ENCODE assay signal across 9 cellular contexts in the genomic region with DNA sequence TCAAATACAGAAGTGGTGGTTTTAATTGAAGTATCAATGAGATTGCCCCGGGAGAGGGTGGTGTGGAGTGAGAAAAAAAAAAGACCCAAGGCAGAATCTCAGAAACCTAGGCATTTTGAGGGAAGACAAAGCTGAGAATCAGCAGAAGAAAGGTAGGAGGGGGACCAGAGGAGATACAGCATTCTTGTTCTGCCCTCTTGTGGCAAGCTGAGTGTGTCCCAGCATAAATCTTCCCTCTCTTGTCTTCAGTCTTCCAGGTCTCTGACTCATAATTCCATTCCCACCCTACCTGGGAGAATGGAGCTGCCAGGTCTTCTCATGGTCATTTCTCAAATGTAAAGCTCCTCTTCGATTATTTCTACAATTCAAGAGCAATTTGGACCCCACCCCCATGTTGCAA.
DNase-seq lines count a peak whose midpoint lies in the region; ATAC-seq, FAIRE-seq and TF ChIP-seq lines count a peak whose summit lies in the region.
"Had no signal": no experiment of that assay in that cellular context is flagged by ENCODE, and none has a peak within 500 bp of the region (broad histone marks: within the 10 kb centered on the region; RNA-seq: fewer than 3 reads in every experiment).

No MANE protein-coding gene starts in this region.

- peak; percentile 30; the same call in 1 of the 2 replicates for TF ChIP-seq RAD21 in Ishikawa (IDR thresholded peaks at IDR 0.05; ENCODE audit: low read depth)

- H3K4me3 ChIP-seq in WERI-Rb-1 (ENCODE audit: low read depth, low read length), result no peak overlapping the region

- FAIRE-seq in D721Med (lab: Jason Lieb, UNC), result no peak
- FAIRE-seq: frontal cortex had no signal

- H3K9me3 ChIP-seq in WERI-Rb-1 (ENCODE audit: severe bottlenecking), result no peaks in the 10 kb centered on the region

- no peak for DNase-seq in D721Med (ENCODE audit: insufficient read length, low spot score)
- DNase-seq in WERI-Rb-1, result peak; percentile 13
- peak; percentile 75 for DNase-seq in iPS-NIHi7 (ENCODE audit: extremely low spot score)
- DNase-seq in activated CD8-positive, alpha-beta memory T cell treated with anti-CD3 and anti-CD28 coated beads, Interleukin-2, amount 50 U/mL, for 4 hours, result no peak
- no peak for DNase-seq in NK-92 (lab: John Stamatoyannopoulos, UW; ENCODE audit: unreplicated experiment)
- DNase-seq in stimulated activated CD8-positive, alpha-beta memory T cell treated with anti-CD3 and anti-CD28 coated beads, Interleukin-4, amount 100 ng/mL, for 48 hours, result no peak

- TF ChIP-seq EP300 in Ishikawa (IDR thresholded peaks at IDR 0.05; ENCODE audit: borderline replicate concordance), result no peak

- TF ChIP-seq CTCF in D721Med (IDR thresholded peaks at IDR 0.05; ENCODE audit: insufficient read depth, missing control alignments) (peak; percentile 57), WERI-Rb-1 (IDR thresholded peaks at IDR 0.05; ENCODE audit: low read depth, low read length) (peak; percentile 78)

- H3K27me3 ChIP-seq in WERI-Rb-1 (ENCODE audit: insufficient read depth, low read depth, severe bottlenecking), result peaks cover 13% of the 10 kb centered on the region

- no peak for ATAC-seq in HG03439 (IDR thresholded peaks at IDR 0.05; ENCODE audit: unreplicated experiment)

- H3K27ac ChIP-seq in WERI-Rb-1, result no peak overlapping the region

- H3K36me3 ChIP-seq in WERI-Rb-1, result no peaks in the 10 kb centered on the region

TF ChIP-seq in Ishikawa, 13 proteins besides CTCF, POLR2A, EP300 and RAD21:
- TF ChIP-seq EGR1 (IDR thresholded peaks at IDR 0.05), result no peak
- no peak for TF ChIP-seq TEAD4 (IDR thresholded peaks at IDR 0.05)
- TF ChIP-seq ZBTB7A (IDR thresholded peaks at IDR 0.05; ENCODE audit: low read depth), result no peak
- no peak for TF ChIP-seq CEBPB (IDR thresholded peaks at IDR 0.05)
- TF ChIP-seq, protein P1, sequence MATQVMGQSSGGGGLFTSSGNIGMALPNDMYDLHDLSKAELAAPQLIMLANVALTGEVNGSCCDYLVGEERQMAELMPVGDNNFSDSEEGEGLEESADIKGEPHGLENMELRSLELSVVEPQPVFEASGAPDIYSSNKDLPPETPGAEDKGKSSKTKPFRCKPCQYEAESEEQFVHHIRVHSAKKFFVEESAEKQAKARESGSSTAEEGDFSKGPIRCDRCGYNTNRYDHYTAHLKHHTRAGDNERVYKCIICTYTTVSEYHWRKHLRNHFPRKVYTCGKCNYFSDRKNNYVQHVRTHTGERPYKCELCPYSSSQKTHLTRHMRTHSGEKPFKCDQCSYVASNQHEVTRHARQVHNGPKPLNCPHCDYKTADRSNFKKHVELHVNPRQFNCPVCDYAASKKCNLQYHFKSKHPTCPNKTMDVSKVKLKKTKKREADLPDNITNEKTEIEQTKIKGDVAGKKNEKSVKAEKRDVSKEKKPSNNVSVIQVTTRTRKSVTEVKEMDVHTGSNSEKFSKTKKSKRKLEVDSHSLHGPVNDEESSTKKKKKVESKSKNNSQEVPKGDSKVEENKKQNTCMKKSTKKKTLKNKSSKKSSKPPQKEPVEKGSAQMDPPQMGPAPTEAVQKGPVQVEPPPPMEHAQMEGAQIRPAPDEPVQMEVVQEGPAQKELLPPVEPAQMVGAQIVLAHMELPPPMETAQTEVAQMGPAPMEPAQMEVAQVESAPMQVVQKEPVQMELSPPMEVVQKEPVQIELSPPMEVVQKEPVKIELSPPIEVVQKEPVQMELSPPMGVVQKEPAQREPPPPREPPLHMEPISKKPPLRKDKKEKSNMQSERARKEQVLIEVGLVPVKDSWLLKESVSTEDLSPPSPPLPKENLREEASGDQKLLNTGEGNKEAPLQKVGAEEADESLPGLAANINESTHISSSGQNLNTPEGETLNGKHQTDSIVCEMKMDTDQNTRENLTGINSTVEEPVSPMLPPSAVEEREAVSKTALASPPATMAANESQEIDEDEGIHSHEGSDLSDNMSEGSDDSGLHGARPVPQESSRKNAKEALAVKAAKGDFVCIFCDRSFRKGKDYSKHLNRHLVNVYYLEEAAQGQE (IDR thresholded peaks at IDR 0.05; ENCODE audit: low read depth), result no peak
- no peak for TF ChIP-seq TAF1 (IDR thresholded peaks at IDR 0.05; ENCODE audit: low read depth)
- TF ChIP-seq FOXM1 (IDR thresholded peaks at IDR 0.05; ENCODE audit: borderline replicate concordance, low read depth), result no peak
- TF ChIP-seq YY1 (IDR thresholded peaks at IDR 0.05; ENCODE audit: low read depth), result no peak
- TF ChIP-seq CREB1 (IDR thresholded peaks at IDR 0.05; ENCODE audit: low read depth), result no peak
- TF ChIP-seq NFIC (IDR thresholded peaks at IDR 0.05), result no peak
- TF ChIP-seq, protein P2, sequence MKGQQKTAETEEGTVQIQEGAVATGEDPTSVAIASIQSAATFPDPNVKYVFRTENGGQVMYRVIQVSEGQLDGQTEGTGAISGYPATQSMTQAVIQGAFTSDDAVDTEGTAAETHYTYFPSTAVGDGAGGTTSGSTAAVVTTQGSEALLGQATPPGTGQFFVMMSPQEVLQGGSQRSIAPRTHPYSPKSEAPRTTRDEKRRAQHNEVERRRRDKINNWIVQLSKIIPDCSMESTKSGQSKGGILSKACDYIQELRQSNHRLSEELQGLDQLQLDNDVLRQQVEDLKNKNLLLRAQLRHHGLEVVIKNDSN (IDR thresholded peaks at IDR 0.05), result no peak
- TF ChIP-seq TCF12 (IDR thresholded peaks at IDR 0.05; ENCODE audit: low read depth), result no peak
- TF ChIP-seq, protein P3, sequence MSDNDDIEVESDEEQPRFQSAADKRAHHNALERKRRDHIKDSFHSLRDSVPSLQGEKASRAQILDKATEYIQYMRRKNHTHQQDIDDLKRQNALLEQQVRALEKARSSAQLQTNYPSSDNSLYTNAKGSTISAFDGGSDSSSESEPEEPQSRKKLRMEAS (IDR thresholded peaks at IDR 0.05), result no peak

Comparison
In these comparisons a context has a peak if more than half of its experiments do, and no peak if none do; other contexts are left out.
1. DNase-seq: peak in WERI-Rb-1 (single experiment) and iPS-NIHi7 (single experiment); none in D721Med (single experiment), activated CD8-positive, alpha-beta memory T cell treated with anti-CD3 and anti-CD28 coated beads, Interleukin-2, amount 50 U/mL, for 4 hours (single experiment), NK-92 (single experiment) and stimulated activated CD8-positive, alpha-beta memory T cell treated with anti-CD3 and anti-CD28 coated beads, Interleukin-4, amount 100 ng/mL, for 48 hours (single experiment).